Comparison of ENCODE assay signal across 9 cellular contexts in genomic region chr6:26234421-26235239, GRCh38.
DNase-seq lines count a peak whose midpoint lies in the region; ATAC-seq and TF ChIP-seq lines count a peak whose summit lies in the region.
"Had no signal": no experiment of that assay in that cellular context is flagged by ENCODE, and none has a peak within 500 bp of the region (broad histone marks: within the 10 kb centered on the region; RNA-seq: fewer than 3 reads in every experiment).

No MANE protein-coding gene starts in this region.

- H3K23ac ChIP-seq in neuronal stem cell (ENCODE audit: low read depth, low read length, poor library complexity) = peak overlapping the region; percentile 98

- peaks cover 31% of the 10 kb centered on the region for H3K4me1 ChIP-seq in BLaER1
- peaks cover 0 to 7% of the 10 kb centered on the region in 2 donors for H3K4me1 ChIP-seq in neuronal stem cell (ENCODE audit: control insufficient read depth in 2 of 2, insufficient read depth in 1 of 2, low read depth in 1 of 2, low read length in 2 of 2)

- no peak for TF ChIP-seq CTCF in fibroblast of the aortic adventitia (IDR thresholded peaks at IDR 0.05; ENCODE audit: insufficient read depth, low read length)

- no peaks in the 10 kb centered on the region for H3K36me3 Mint-ChIP-seq in activated T-helper 1 cell treated with anti-CD3 and anti-CD28 coated beads, Interleukin-12 subunit alpha, Interleukin-12 subunit beta, Interleukin-2, Interleukin-4 antibody, amounts not matched to agents 30 ng/mL and 10 ng/mL and 1 ng/mL, durations not matched to agents 14 hours and 24 hours and 36 hours (ENCODE audit: low read depth)

- H3K27me3 ChIP-seq in BLaER1 (peaks cover 9% of the 10 kb centered on the region), neuronal stem cell (ENCODE audit: control insufficient read depth in 3 of 3, insufficient read depth in 3 of 3, low read depth in 1 of 3, low read length in 3 of 3) (no peaks in the 10 kb centered on the region)

- H3K27ac ChIP-seq in BLaER1 (peak overlapping the region; percentile 95), neuronal stem cell (replicated peaks; ENCODE audit: low read length) (peak overlapping the region; percentile 74)
- H3K27ac ChIP-seq: SK-N-MC had no signal

- no peak overlapping the region for H2BK15ac ChIP-seq in neuronal stem cell (ENCODE audit: low read length)

- peak; percentile 48 for ATAC-seq in GM19035 (IDR thresholded peaks at IDR 0.05; ENCODE audit: unreplicated experiment)
- ATAC-seq in HG03175 (IDR thresholded peaks at IDR 0.05; ENCODE audit: unreplicated experiment) = peak; percentile 57

- intact Hi-C loops in activated T-helper 1 cell treated with anti-CD3 and anti-CD28 coated beads, Interleukin-12 subunit alpha, Interleukin-12 subunit beta, Interleukin-2, Interleukin-4 antibody, amounts not matched to agents 30 ng/mL and 10 ng/mL and 1 ng/mL, durations not matched to agents 14 hours and 24 hours and 36 hours (cut with micrococcal nuclease) = loop anchor here (1.0 kb wide), 6 partner anchors 10 to 51 kb away; a partner anchor contains a TSS

- no peaks in the 10 kb centered on the region for H3K27me3 Mint-ChIP-seq in activated T-helper 1 cell treated with anti-CD3 and anti-CD28 coated beads, Interleukin-12 subunit alpha, Interleukin-12 subunit beta, Interleukin-2, Interleukin-4 antibody, amounts not matched to agents 30 ng/mL and 10 ng/mL and 1 ng/mL, durations not matched to agents 14 hours and 24 hours and 36 hours (ENCODE audit: insufficient read depth)

- H4K91ac ChIP-seq in neuronal stem cell (ENCODE audit: low read depth, low read length, poor library complexity) = no peak overlapping the region

- DNase-seq in NOMO-1 treated with dmso at 0.1 percent for 144 hours (lab: John Stamatoyannopoulos, UW; ENCODE audit: unreplicated experiment) = peak; percentile 56
- peak; percentile 79 for DNase-seq in activated T-helper 1 cell treated with anti-CD3 and anti-CD28 coated beads, Interleukin-12 subunit alpha, Interleukin-12 subunit beta, Interleukin-2, Interleukin-4 antibody, amounts not matched to agents 30 ng/mL and 10 ng/mL and 1 ng/mL, durations not matched to agents 14 hours and 24 hours and 36 hours (ENCODE audit: low spot score)
- peak; percentile 81 for DNase-seq in fibroblast of the aortic adventitia (ENCODE audit: low read depth)
- no peak for DNase-seq in neuronal stem cell (ENCODE audit: low spot score)
- DNase-seq in ureter (ENCODE audit: low spot score) = peak; percentile 77

- no peaks in the 10 kb centered on the region for H3K9me3 Mint-ChIP-seq in activated T-helper 1 cell treated with anti-CD3 and anti-CD28 coated beads, Interleukin-12 subunit alpha, Interleukin-12 subunit beta, Interleukin-2, Interleukin-4 antibody, amounts not matched to agents 30 ng/mL and 10 ng/mL and 1 ng/mL, durations not matched to agents 14 hours and 24 hours and 36 hours

- H2BK5ac ChIP-seq in neuronal stem cell (ENCODE audit: low read length) = no peak overlapping the region

- H3K9ac ChIP-seq in BLaER1 (peak overlapping the region; percentile 93), neuronal stem cell (ENCODE audit: low read depth, low read length, poor library complexity) (peak overlapping the region; percentile 64)

- peak overlapping the region; percentile 100 for H3K27ac Mint-ChIP-seq in activated T-helper 1 cell treated with anti-CD3 and anti-CD28 coated beads, Interleukin-12 subunit alpha, Interleukin-12 subunit beta, Interleukin-2, Interleukin-4 antibody, amounts not matched to agents 30 ng/mL and 10 ng/mL and 1 ng/mL, durations not matched to agents 14 hours and 24 hours and 36 hours

- peak overlapping the region; percentile 86 for H2AFZ ChIP-seq in neuronal stem cell (ENCODE audit: low read length)

- H3K18ac ChIP-seq in neuronal stem cell (ENCODE audit: low read length) = peak overlapping the region; percentile 66

- H3K4me3 ChIP-seq in BLaER1 = peak overlapping the region; percentile 72
- H3K4me3 ChIP-seq in fibroblast of the aortic adventitia (ENCODE audit: low read depth, low read length) = peak overlapping the region; percentile 64
- H3K4me3 ChIP-seq in neuronal stem cell (ENCODE audit: low read length in 2 of 2) = peak overlapping the region; percentile 57 to 80
- H3K4me3 ChIP-seq: SK-N-MC had no signal

- H3K4me3 Mint-ChIP-seq in activated T-helper 1 cell treated with anti-CD3 and anti-CD28 coated beads, Interleukin-12 subunit alpha, Interleukin-12 subunit beta, Interleukin-2, Interleukin-4 antibody, amounts not matched to agents 30 ng/mL and 10 ng/mL and 1 ng/mL, durations not matched to agents 14 hours and 24 hours and 36 hours = peak overlapping the region; percentile 89

- H3K79me1 ChIP-seq in neuronal stem cell (ENCODE audit: low read depth, low read length) = no peaks in the 10 kb centered on the region

- H3K14ac ChIP-seq in neuronal stem cell (ENCODE audit: low read length) = no peak overlapping the region

- peak overlapping the region; percentile 79 for H3K4me2 ChIP-seq in BLaER1
- peak overlapping the region; percentile 59 for H3K4me2 ChIP-seq in neuronal stem cell (ENCODE audit: insufficient read depth, low read length, poor library complexity, severe bottlenecking)

- no peak overlapping the region for H3K4ac ChIP-seq in neuronal stem cell (ENCODE audit: low read length)

- no peak overlapping the region for H2BK120ac ChIP-seq in neuronal stem cell (ENCODE audit: low read depth, low read length)

- peaks cover 23% of the 10 kb centered on the region; the same call in 1 of the 2 replicates for H4K20me1 ChIP-seq in BLaER1

- H3K9me3 ChIP-seq in BLaER1 = peaks cover 8% of the 10 kb centered on the region
- no peaks in the 10 kb centered on the region for H3K9me3 ChIP-seq in neuronal stem cell (replicated peaks in 1 of 2; ENCODE audit: control insufficient read depth in 2 of 2, insufficient read depth in 1 of 2, low read depth in 1 of 2, low read length in 2 of 2)

- peaks cover 52% of the 10 kb centered on the region for H3K4me1 Mint-ChIP-seq in activated T-helper 1 cell treated with anti-CD3 and anti-CD28 coated beads, Interleukin-12 subunit alpha, Interleukin-12 subunit beta, Interleukin-2, Interleukin-4 antibody, amounts not matched to agents 30 ng/mL and 10 ng/mL and 1 ng/mL, durations not matched to agents 14 hours and 24 hours and 36 hours (ENCODE audit: low read depth)

- H2AK5ac ChIP-seq in neuronal stem cell (ENCODE audit: low read depth, low read length) = no peak overlapping the region

- no CpG with 5 or more reads among the region's 34 CpGs for WGBS in neuronal stem cell (ENCODE audit: extremely low coverage in 2 of 2, insufficient read length in 2 of 2, insufficient replicate concordance in 1 of 2), 2 donors

- H2BK12ac ChIP-seq in neuronal stem cell (ENCODE audit: low read length) = no peak overlapping the region

- H4K8ac ChIP-seq in neuronal stem cell (ENCODE audit: low read depth, low read length) = no peak overlapping the region

- H3K36me3 ChIP-seq in BLaER1 (no peaks in the 10 kb centered on the region), neuronal stem cell (replicated peaks in 1 of 2; ENCODE audit: control insufficient read depth in 2 of 2, insufficient read depth in 2 of 2, low read length in 2 of 2) (no peaks in the 10 kb centered on the region)
